Comparison of ENCODE assay signal across 1 cellular context in genomic region chr16:1261131-1261917, GRCh38.
TF ChIP-seq lines count a peak whose summit lies in the region.

No MANE protein-coding gene starts in this region.

TF ChIP-seq in K562, 482 proteins besides CTCF, POLR2A, EP300 and RAD21:
- TF ChIP-seq, protein P1, sequence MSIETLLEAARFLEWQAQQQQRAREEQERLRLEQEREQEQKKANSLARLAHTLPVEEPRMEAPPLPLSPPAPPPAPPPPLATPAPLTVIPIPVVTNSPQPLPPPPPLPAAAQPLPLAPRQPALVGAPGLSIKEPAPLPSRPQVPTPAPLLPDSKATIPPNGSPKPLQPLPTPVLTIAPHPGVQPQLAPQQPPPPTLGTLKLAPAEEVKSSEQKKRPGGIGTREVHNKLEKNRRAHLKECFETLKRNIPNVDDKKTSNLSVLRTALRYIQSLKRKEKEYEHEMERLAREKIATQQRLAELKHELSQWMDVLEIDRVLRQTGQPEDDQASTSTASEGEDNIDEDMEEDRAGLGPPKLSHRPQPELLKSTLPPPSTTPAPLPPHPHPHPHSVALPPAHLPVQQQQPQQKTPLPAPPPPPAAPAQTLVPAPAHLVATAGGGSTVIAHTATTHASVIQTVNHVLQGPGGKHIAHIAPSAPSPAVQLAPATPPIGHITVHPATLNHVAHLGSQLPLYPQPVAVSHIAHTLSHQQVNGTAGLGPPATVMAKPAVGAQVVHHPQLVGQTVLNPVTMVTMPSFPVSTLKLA (conservative IDR thresholded peaks at IDR 0.05): no peak
- TF ChIP-seq FOXK1 (CRISPR knock-in tag; IDR thresholded peaks at IDR 0.05; ENCODE audit: borderline replicate concordance) (no peak), CEBPG (CRISPR knock-in tag; IDR thresholded peaks at IDR 0.05) (0 out of 2 replicates have a peak, but pooled peaks have one; percentile 20), CEBPG (tag; conservative IDR thresholded peaks at IDR 0.05 in 1 of 2, IDR thresholded peaks at IDR 0.05 in 1 of 2) (no peak)
